Comparison of ENCODE assay signal across 9 cellular contexts in genomic region chr12:124654666-124655316, GRCh38.
DNase-seq lines count a peak whose midpoint lies in the region; TF ChIP-seq lines count a peak whose summit lies in the region.
"Had no signal": no experiment of that assay in that cellular context is flagged by ENCODE, and none has a peak within 500 bp of the region (broad histone marks: within the 10 kb centered on the region; RNA-seq: fewer than 3 reads in every experiment).

No MANE protein-coding gene starts in this region.

- H3K4me3 ChIP-seq in foreskin fibroblast (ENCODE audit: low read depth in 1 of 2, low read length in 2 of 2): peak overlapping the region; percentile 6 to 14

- DNase-seq in AG08395 (ENCODE audit: low spot score) (peak; percentile 63), RPMI8226 (peak; percentile 48), foreskin fibroblast (peak in 1 of 2 donors; percentile 81), nucleus accumbens (lab: John Stamatoyannopoulos, UW) (peak in 39 of 56 donors; percentile 14 to 71 (median 55)), ACHN (no peak), amniotic stem cell (lab: John Stamatoyannopoulos, UW) (no peak)
- DNase-seq in activated T-cell treated with anti-CD3 and anti-CD28 coated beads, Interleukin-2, amount 50 U/mL, for 1 hour: no peak
- no peak for DNase-seq in activated T-cell treated with anti-CD3 and anti-CD28 coated beads, Interleukin-2, amount 50 U/mL, for 48 hours
- DNase-seq: stimulated activated naive CD4-positive, alpha-beta T cell had no signal

- no peak for TF ChIP-seq CTCF in foreskin fibroblast (IDR thresholded peaks at IDR 0.05; ENCODE audit: low read depth, low read length)

- in situ Hi-C loops in ACHN (cut with HindIII; ENCODE audit: low pct_ligation_motif_present, low pct_unique_long_range_greater_than_20kb, low sequenced_read_pairs): no loop called here

Comparison
In these comparisons a context has a peak if more than half of its experiments do, and no peak if none do; other contexts are left out.
1. DNase-seq: peak in AG08395 (single experiment), RPMI8226 (single experiment) and nucleus accumbens (39 of 56); none in ACHN (single experiment), amniotic stem cell (single experiment), activated T-cell treated with anti-CD3 and anti-CD28 coated beads, Interleukin-2, amount 50 U/mL, for 1 hour (single experiment) and activated T-cell treated with anti-CD3 and anti-CD28 coated beads, Interleukin-2, amount 50 U/mL, for 48 hours (0 of 2).